8 cellular contexts compared by ENCODE assay signal in genomic region chr4:38782452-38783108, GRCh38. TPM values are rescaled to one million over a fixed set of nuclear protein-coding genes. Genes with fewer than 3 reads are reported as not detected.
DNase-seq lines count a peak whose midpoint lies in the region; ATAC-seq and TF ChIP-seq lines count a peak whose summit lies in the region.

TSS of gene TLR10 (minus strand) at chr4:38782990. CDS start at chr4:38775590, 7,400 bp downstream.

- peak within 1 kb of the TSS in 2 of 10 experiments; percentile 31 to 37; a peak in 4 of 20 replicates for H3K4me3 ChIP-seq in BLaER1 treated with 17β-estradiol and CSF1 and Interleukin-3, amounts not matched to agents 10 nM and 100 nM

- ATAC-seq in GM18517 (IDR thresholded peaks at IDR 0.05; ENCODE audit: unreplicated experiment) (peak; percentile 73), HG02943 (IDR thresholded peaks at IDR 0.05; ENCODE audit: low read depth, unreplicated experiment) (peak; percentile 63), activated B cell treated with CpG ODN at 0.5 μM for 24 hours (ENCODE audit: low read depth) (peak; percentile 80), omental fat pad (ENCODE audit: low FRiP score) (no peak), GM19328 (IDR thresholded peaks at IDR 0.05; ENCODE audit: unreplicated experiment) (no peak)

- peaks cover 3 to 7% (median 4%) of the 10 kb centered on the region in 11 experiments; a peak in 12 of 22 replicates for H3K9me3 ChIP-seq in BLaER1 treated with 17β-estradiol and CSF1 and Interleukin-3, amounts not matched to agents 10 nM and 100 nM (replicated peaks in 1 of 11)

- H3K36me3 ChIP-seq in BLaER1 treated with 17β-estradiol and CSF1 and Interleukin-3, amounts not matched to agents 10 nM and 100 nM, result no peaks in the 10 kb centered on the region

- H3K4me1 ChIP-seq in BLaER1 treated with 17β-estradiol and CSF1 and Interleukin-3, amounts not matched to agents 10 nM and 100 nM, result peaks cover 51 to 69% (median 64%) of the 10 kb centered on the region in 10 experiments

- no peaks in the 10 kb centered on the region for H3K27me3 Mint-ChIP-seq in activated B cell treated with CpG ODN at 0.5 μM for 24 hours

- CTCF ChIA-PET in activated B cell treated with CpG ODN at 0.5 μM for 24 hours (lab: Charles Lee), result interaction anchor here (0.6 to 8.1 kb wide), 26 partner anchors 10 to 603 kb away, joined by 3 to 331 read pairs (median 4); partner anchors contain the start of genes TLR1, TLR6 and WDR19

- H3K27me3 ChIP-seq in BLaER1 treated with 17β-estradiol and CSF1 and Interleukin-3, amounts not matched to agents 10 nM and 100 nM, result no peaks in the 10 kb centered on the region

- peak within 1 kb of the TSS; percentile 100 for H3K4me3 Mint-ChIP-seq in activated B cell treated with CpG ODN at 0.5 μM for 24 hours

- peaks cover 64% of the 10 kb centered on the region for H3K4me1 Mint-ChIP-seq in activated B cell treated with CpG ODN at 0.5 μM for 24 hours

- intact Hi-C loops in activated B cell treated with CpG ODN at 0.5 μM for 24 hours (cut with micrococcal nuclease), result loop anchor here (1.0 to 5.0 kb wide), 7 partner anchors 11 to 603 kb away; partner anchors contain the start of genes KLF3, TLR1 and TLR6

- POLR2A ChIA-PET in activated B cell treated with CpG ODN at 0.5 μM for 24 hours (lab: Charles Lee), result interaction anchor here (0.5 to 4.5 kb wide), 24 partner anchors 8 to 849 kb away, joined by 3 to 249 read pairs (median 4); partner anchors contain the start of genes TLR1 and TLR6

- H3K4me2 ChIP-seq in BLaER1 treated with 17β-estradiol and CSF1 and Interleukin-3, amounts not matched to agents 10 nM and 100 nM, result peak within 1 kb of the TSS; percentile 49 to 77 (median 68)

- H3K27ac Mint-ChIP-seq in activated B cell treated with CpG ODN at 0.5 μM for 24 hours, result peak within 1 kb of the TSS; percentile 98

- TF ChIP-seq CTCF in activated B cell treated with CpG ODN at 0.5 μM for 24 hours (IDR thresholded peaks at IDR 0.05) (no peak), omental fat pad (IDR thresholded peaks at IDR 0.05) (peak in 2 of 3 donors; percentile 9 to 43)

- peak within 1 kb of the TSS in 8 of 11 experiments; percentile 51 to 93 (median 90); a peak in 15 of 22 replicates for H3K27ac ChIP-seq in BLaER1 treated with 17β-estradiol and CSF1 and Interleukin-3, amounts not matched to agents 10 nM and 100 nM

- peak within 1 kb of the TSS in 5 of 11 experiments; percentile 9 to 43 (median 27); a peak in 6 of 22 replicates for H3K9ac ChIP-seq in BLaER1 treated with 17β-estradiol and CSF1 and Interleukin-3, amounts not matched to agents 10 nM and 100 nM

- no peaks in the 10 kb centered on the region for H4K20me1 ChIP-seq in BLaER1 treated with 17β-estradiol and CSF1 and Interleukin-3, amounts not matched to agents 10 nM and 100 nM

- no peaks in the 10 kb centered on the region for H3K9me3 Mint-ChIP-seq in activated B cell treated with CpG ODN at 0.5 μM for 24 hours

- peak; percentile 73 for DNase-seq in NCI-H2029 treated with DMSO at 0.1 percent for 48 hours (lab: John Stamatoyannopoulos, UW)
- no peak for DNase-seq in activated B cell treated with CpG ODN at 0.5 μM for 24 hours
- peak; percentile 67 for DNase-seq in fibroblast of peridontal ligament (ENCODE audit: extremely low read depth)
- no peak for DNase-seq in omental fat pad (ENCODE audit: low spot score)

- peaks cover 35% of the 10 kb centered on the region for H3K36me3 Mint-ChIP-seq in activated B cell treated with CpG ODN at 0.5 μM for 24 hours (ENCODE audit: low read depth)

RNA-seq across cellular contexts. Expression of gene TLR10, which starts in this region (rescaled TPM):
- 92.0 and 107 TPM in 2 replicates for total RNA-seq in activated B cell treated with CpG ODN at 0.5 μM for 24 hours
- total RNA-seq in omental fat pad, result 1 to 10 TPM in 1 of 4 donors, under 1 TPM in 3; 0.12 to 2.5 (median 0.33) TPM

Comparison
In these comparisons a context has a peak if more than half of its experiments do, and no peak if none do; other contexts are left out.
1. RNA of gene TLR10 (total RNA-seq): 92.0 to 107 TPM in activated B cell treated with CpG ODN at 0.5 μM for 24 hours; 0.12 to 2.5 TPM in omental fat pad; every median in the first group is over 10 times any median in the second.
2. ATAC-seq: peak in GM18517 (single experiment), HG02943 (single experiment) and activated B cell treated with CpG ODN at 0.5 μM for 24 hours (single experiment); none in omental fat pad (single experiment) and GM19328 (single experiment).
3. DNase-seq: peak in NCI-H2029 treated with DMSO at 0.1 percent for 48 hours (single experiment) and fibroblast of peridontal ligament (single experiment); none in activated B cell treated with CpG ODN at 0.5 μM for 24 hours (single experiment) and omental fat pad (single experiment).